13 cellular contexts compared by ENCODE assay signal in genomic region chr12:29041621-29042020, GRCh38.
DNase-seq lines count a peak whose midpoint lies in the region; ATAC-seq and TF ChIP-seq lines count a peak whose summit lies in the region.
"Had no signal": no experiment of that assay in that cellular context is flagged by ENCODE, and none has a peak within 500 bp of the region (broad histone marks: within the 10 kb centered on the region; RNA-seq: fewer than 3 reads in every experiment).

No MANE protein-coding gene starts in this region.

- H4K20me1 ChIP-seq in IMR-90 (ENCODE audit: insufficient read depth, low read length) = no peaks in the 10 kb centered on the region; the same call in 1 of the 2 replicates

- peak overlapping the region; percentile 65 for H2AFZ ChIP-seq in IMR-90 (replicated peaks; ENCODE audit: low read length, poor library complexity)

- H3K23ac ChIP-seq in IMR-90 (ENCODE audit: low read depth, low read length) = peak overlapping the region; percentile 79; the same call in 1 of the 2 replicates

- DNase-seq in AG08396 (ENCODE audit: low spot score) (peak; percentile 30), IMR-90 (peak; percentile 76), astrocyte of the hippocampus (ENCODE audit: low read depth, low spot score) (peak; percentile 45), left kidney (ENCODE audit: low read depth, low spot score) (peak; percentile 48), aorta (no peak), germinal center (ENCODE audit: low spot score) (no peak)
- DNase-seq: CD4-positive, CD25-positive, alpha-beta regulatory T cell; cortex of kidney; left lung; NCI-H510A had no signal

- peak overlapping the region; percentile 89 for H2BK5ac ChIP-seq in IMR-90 (ENCODE audit: low read depth, low read length, poor library complexity, severe bottlenecking)

- no peak overlapping the region for H4K91ac ChIP-seq in IMR-90 (ENCODE audit: insufficient read depth, low read depth, low read length)

- peak overlapping the region; percentile 77; the same call in 1 of the 2 replicates for H3K4me2 ChIP-seq in IMR-90 (ENCODE audit: low read depth, low read length)

- peaks cover 6% of the 10 kb centered on the region for H3K9me1 ChIP-seq in IMR-90 (ENCODE audit: insufficient read depth, low read length)

- peak overlapping the region in 1 of 2 experiments; percentile 66; a peak in 1 of 4 replicates for H4K8ac ChIP-seq in IMR-90 (ENCODE audit: low read depth in 2 of 2, low read length in 2 of 2)

- H3K4me1 ChIP-seq in IMR-90 (ENCODE audit: control insufficient read depth, insufficient read depth, low read length) (peaks cover 10% of the 10 kb centered on the region), aorta (ENCODE audit: control insufficient read depth in 1 of 2, insufficient read depth in 2 of 2, low read length in 2 of 2) (peaks cover 0 to 6% of the 10 kb centered on the region in 2 donors)
- H3K4me1 ChIP-seq: left lung had no signal

- H3K4me3 ChIP-seq in IMR-90 (ENCODE audit: insufficient read depth, low read depth, low read length) (no peak overlapping the region), aorta (ENCODE audit: low read length in 2 of 2) (no peak overlapping the region)
- H3K4me3 ChIP-seq: left lung had no signal

- no peak for TF ChIP-seq RAD21 in IMR-90 (IDR thresholded peaks at IDR 0.05; ENCODE audit: low read length)

- intact Hi-C loops in IMR-90 (cut with micrococcal nuclease) (no loop called here), aorta (cut with DNase I) (no loop called here)

- H3K14ac ChIP-seq in IMR-90 (replicated peaks; ENCODE audit: low read depth, low read length) = peak overlapping the region; percentile 81; the same call in 1 of the 2 replicates

- peak; percentile 61 for ATAC-seq in IMR-90 (ENCODE audit: low read depth)
- no peak for ATAC-seq in aorta (ENCODE audit: low FRiP score)
- ATAC-seq in HG03342 (IDR thresholded peaks at IDR 0.05; ENCODE audit: unreplicated experiment) = no peak
- ATAC-seq in HG03175 (IDR thresholded peaks at IDR 0.05; ENCODE audit: unreplicated experiment) = no peak
- ATAC-seq: left lung, sciatic nerve had no signal

- H2AK5ac ChIP-seq in IMR-90 (ENCODE audit: low read depth, low read length) = peak overlapping the region; percentile 76; the same call in 1 of the 2 replicates

- BruUV-seq in IMR-90 (replicated peaks; lab: Mats Ljungman, UMichigan) = no TSS peak

- WGBS in IMR-90 (ENCODE audit: extremely low coverage in 2 of 2, insufficient read length in 1 of 2), 2 experiments = no CpG with 5 or more reads among the region's 4 CpGs
- 4 to 8% methylated on average over 4 of the region's 4 CpGs for WGBS in aorta, 2 donors

- H3K4ac ChIP-seq in IMR-90 (ENCODE audit: low read depth, low read length) = peak overlapping the region; percentile 81

- dilution Hi-C loops in IMR-90 (cut with HindIII; ENCODE audit: low sequenced_read_pairs, unreplicated experiment) = no loop called here

- H3K9ac ChIP-seq in IMR-90 (ENCODE audit: low read depth, low read length) = no peak overlapping the region

- H2BK120ac ChIP-seq in IMR-90 (ENCODE audit: low read depth, low read length) = peak overlapping the region; percentile 85

- in situ Hi-C loops in IMR-90 (cut with MboI; ENCODE audit: low sequenced_read_pairs) = no loop called here

- peak overlapping the region; percentile 54; the same call in 1 of the 2 replicates for H3K56ac ChIP-seq in IMR-90 (ENCODE audit: extremely low read depth, insufficient read depth, low read length)

- H3K36me3 ChIP-seq in IMR-90 (ENCODE audit: control insufficient read depth, insufficient read depth, low read length) (no peaks in the 10 kb centered on the region), aorta (ENCODE audit: control insufficient read depth in 1 of 2, insufficient read depth in 2 of 2, low read length in 1 of 2) (no peaks in the 10 kb centered on the region)
- H3K36me3 ChIP-seq: left lung had no signal

- H3K9me3 ChIP-seq in IMR-90 (ENCODE audit: control insufficient read depth, insufficient read depth, low read length) (no peaks in the 10 kb centered on the region), aorta (ENCODE audit: control insufficient read depth, low read length) (no peaks in the 10 kb centered on the region)
- H3K9me3 ChIP-seq: left lung had no signal

- no peak for TF ChIP-seq POLR2A in IMR-90 (IDR thresholded peaks at IDR 0.05; ENCODE audit: low read depth, low read length)

- H3K79me1 ChIP-seq in IMR-90 (ENCODE audit: low read depth in 1 of 2, low read length in 2 of 2) = no peaks in the 10 kb centered on the region

- peak overlapping the region; percentile 55 for H3K27ac ChIP-seq in IMR-90 (ENCODE audit: insufficient read depth, low read length)
- no peak overlapping the region for H3K27ac ChIP-seq in aorta (ENCODE audit: low read depth in 1 of 2, low read length in 2 of 2)
- H3K27ac ChIP-seq: left lung had no signal

- CTCF ChIA-PET in IMR-90 (lab: Yijun Ruan, JAX) = no interaction called here

- H3K27me3 ChIP-seq in IMR-90 (ENCODE audit: control insufficient read depth, insufficient read depth, low read length) = no peaks in the 10 kb centered on the region
- H3K27me3 ChIP-seq in aorta (ENCODE audit: control insufficient read depth in 1 of 2, insufficient read depth in 2 of 2, low read length in 1 of 2) = no peaks in the 10 kb centered on the region
- H3K27me3 ChIP-seq: left lung had no signal

- no peak for TF ChIP-seq CTCF in IMR-90 (conservative IDR thresholded peaks at IDR 0.05; ENCODE audit: low read depth, low read length)

- peak overlapping the region; percentile 89; the same call in 1 of the 2 replicates for H2BK20ac ChIP-seq in IMR-90 (ENCODE audit: low read depth, low read length)

- peak overlapping the region; percentile 58; the same call in 1 of the 2 replicates for H3K18ac ChIP-seq in IMR-90 (ENCODE audit: low read depth, low read length)

- POLR2A ChIA-PET in IMR-90 (lab: Charles Lee; ENCODE audit: unreplicated experiment) = no interaction called here

- peak overlapping the region; percentile 12; the same call in 1 of the 2 replicates for H4K5ac ChIP-seq in IMR-90 (ENCODE audit: low read depth, low read length)

- H2BK15ac ChIP-seq in IMR-90 (ENCODE audit: low read depth, low read length) = peak overlapping the region; percentile 84; the same call in 1 of the 3 replicates

- no peak overlapping the region for H2AK9ac ChIP-seq in IMR-90 (replicated peaks; ENCODE audit: low read depth, low read length, poor library complexity)

TF ChIP-seq in IMR-90, 13 proteins besides CTCF, POLR2A, EP300 and RAD21:
- TF ChIP-seq CHD1 (IDR thresholded peaks at IDR 0.05; ENCODE audit: low read depth, low read length) (no peak), BHLHE40 (IDR thresholded peaks at IDR 0.05; ENCODE audit: low read depth, low read length) (no peak)

Comparison
In these comparisons a context has a peak if more than half of its experiments do, and no peak if none do; other contexts are left out.
1. DNase-seq: peak in AG08396 (single experiment), IMR-90 (single experiment), astrocyte of the hippocampus (single experiment) and left kidney (single experiment); none in aorta (0 of 2) and germinal center (single experiment).